In the genomic region with DNA sequence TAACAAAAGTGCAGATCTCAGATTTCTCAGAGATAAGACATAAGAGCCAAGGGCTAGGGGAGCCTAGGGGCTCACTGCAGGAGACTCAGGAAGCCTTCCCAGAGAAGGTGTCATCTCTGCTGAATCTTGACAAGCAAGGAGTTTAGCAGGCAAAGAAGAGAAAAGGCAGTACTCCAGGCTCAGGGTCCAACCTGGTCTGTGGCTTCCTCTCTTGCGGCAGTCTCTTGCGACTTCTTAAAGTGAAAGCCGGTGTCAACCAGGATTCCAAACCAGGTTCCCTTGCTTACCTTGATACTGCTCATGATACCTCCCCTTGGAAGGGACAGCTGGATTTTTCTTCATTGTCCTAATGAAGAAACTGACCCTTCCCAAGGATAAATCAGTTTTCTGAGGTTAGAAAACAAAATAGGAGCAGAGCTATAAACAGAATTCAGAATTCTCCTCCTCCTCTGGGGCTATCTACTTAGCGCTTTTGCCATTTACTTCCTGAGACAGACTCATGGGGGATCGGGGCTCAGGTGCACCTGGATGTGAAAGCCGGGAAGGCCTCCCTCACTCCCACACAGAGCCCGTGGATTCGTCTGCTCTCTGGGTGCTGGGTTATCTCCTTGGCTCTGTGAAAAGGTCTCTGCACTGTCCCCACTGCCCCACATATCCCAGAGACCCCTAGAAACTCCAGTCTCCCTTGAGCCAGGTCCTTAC, we compare ENCODE assay signal across 9 cellular contexts. TPM values are rescaled to one million over a fixed set of nuclear protein-coding genes. Genes with fewer than 3 reads are reported as not detected.
A peak's percentile ranks its signal among the peaks of the same experiment; 100 is the strongest.
DNase-seq lines count a peak whose midpoint lies in the region; ATAC-seq, FAIRE-seq and TF ChIP-seq lines count a peak whose summit lies in the region.
"Had no signal": no experiment of that assay in that cellular context is flagged by ENCODE, and none has a peak within 500 bp of the region (broad histone marks: within the 10 kb centered on the region; RNA-seq: fewer than 3 reads in every experiment).

No MANE protein-coding gene starts in this region.

- H3K4me1 Mint-ChIP-seq in activated naive CD4-positive, alpha-beta T cell treated with anti-CD3 and anti-CD28 coated beads for 36 hours (ENCODE audit: low read depth), result peaks cover 33% of the 10 kb centered on the region

- H2BK5ac ChIP-seq in mesendoderm (ENCODE audit: low read length), result peak overlapping the region; percentile 40

- TF ChIP-seq POLR2A in GM12878 (IDR thresholded peaks at IDR 0.05; ENCODE audit: low read depth, low read length), result no peak
- TF ChIP-seq POLR2A in tibial nerve (IDR thresholded peaks at IDR 0.05), result no peak

- peak overlapping the region; percentile 50 for H3K4me3 Mint-ChIP-seq in activated naive CD4-positive, alpha-beta T cell treated with anti-CD3 and anti-CD28 coated beads for 36 hours

- H3K4me1 ChIP-seq in GM12878 (ENCODE audit: control insufficient read depth, insufficient read depth, low read length), result no peaks in the 10 kb centered on the region
- peaks cover 30% of the 10 kb centered on the region for H3K4me1 ChIP-seq in mesendoderm (ENCODE audit: control insufficient read depth, low read depth, low read length)
- peaks cover 5 to 86% (median 41%) of the 10 kb centered on the region in 4 donors for H3K4me1 ChIP-seq in tibial nerve

- H3K79me2 ChIP-seq in GM12878 (ENCODE audit: control insufficient read depth, insufficient read depth, low read length), result no peaks in the 10 kb centered on the region
- peaks cover 17% of the 10 kb centered on the region for H3K79me2 ChIP-seq in mesendoderm (ENCODE audit: control insufficient read depth, insufficient read depth, low read length)

- H3K27me3 Mint-ChIP-seq in activated naive CD4-positive, alpha-beta T cell treated with anti-CD3 and anti-CD28 coated beads for 36 hours (ENCODE audit: low read depth), result no peaks in the 10 kb centered on the region

- H2BK120ac ChIP-seq in mesendoderm (ENCODE audit: low read depth, low read length), result no peak overlapping the region

- no peak overlapping the region for H4K8ac ChIP-seq in mesendoderm (ENCODE audit: low read depth, low read length)

- TF ChIP-seq CTCF in GM12878 (IDR thresholded peaks at IDR 0.05 in 2 of 3, conservative IDR thresholded peaks at IDR 0.05 in 1 of 3; ENCODE audit: control insufficient read depth in 2 of 3, extremely low read depth in 1 of 3, insufficient read depth in 1 of 3, low read depth in 3 of 3, low read length in 3 of 3) (no peak), tibial nerve (IDR thresholded peaks at IDR 0.05) (no peak)

- H3K9ac ChIP-seq in GM12878 (ENCODE audit: control insufficient read depth, insufficient read depth, low read length) (no peak overlapping the region), mesendoderm (ENCODE audit: low read length) (peak overlapping the region; percentile 16)

- H2AK5ac ChIP-seq in mesendoderm (ENCODE audit: low read length), result peak overlapping the region; percentile 93

- SMC1A ChIA-PET in GM12878 (lab: Charles Lee; ENCODE audit: uncharacterized antibody, unreplicated experiment), result no interaction called here

- peak overlapping the region; percentile 15 for H4K5ac ChIP-seq in mesendoderm (ENCODE audit: low read length)

- WGBS in GM12878 (ENCODE audit: insufficient coverage, insufficient replicate concordance, low lambda C conversion rate, missing lambda C conversion rate), result 53% methylated on average over 8 of the region's 8 CpGs
- WGBS in mesendoderm (ENCODE audit: extremely low coverage, insufficient coverage, low lambda C conversion rate), result no CpG with 5 or more reads among the region's 8 CpGs
- 79 to 81% methylated on average over 8 of the region's 8 CpGs for WGBS in tibial nerve, 2 donors

- H3K36me3 Mint-ChIP-seq in activated naive CD4-positive, alpha-beta T cell treated with anti-CD3 and anti-CD28 coated beads for 36 hours (ENCODE audit: low read depth), result no peaks in the 10 kb centered on the region

- no peak for FAIRE-seq in GM12878 (lab: Jason Lieb, UNC)

- RAD21 ChIA-PET in GM12878 (lab: Charles Lee; ENCODE audit: unreplicated experiment), result no interaction called here

- peak overlapping the region; percentile 46 for H3K18ac ChIP-seq in mesendoderm (ENCODE audit: low read length)

- TF ChIP-seq RAD21 in GM12878 (IDR thresholded peaks at IDR 0.05; ENCODE audit: insufficient read depth, low read depth, low read length), result no peak

- in situ Hi-C loops in GM12878 (cut with MboI), result no loop called here

- no peaks in the 10 kb centered on the region for H3K9me3 Mint-ChIP-seq in activated naive CD4-positive, alpha-beta T cell treated with anti-CD3 and anti-CD28 coated beads for 36 hours

- H3K36me3 ChIP-seq in GM12878 (ENCODE audit: control insufficient read depth in 2 of 2, insufficient read depth in 2 of 2, low read length in 1 of 2) (no peaks in the 10 kb centered on the region), mesendoderm (ENCODE audit: control insufficient read depth, insufficient read depth, low read length) (no peaks in the 10 kb centered on the region), tibial nerve (no peaks in the 10 kb centered on the region)

- peaks cover 0 to 2% of the 10 kb centered on the region in 2 experiments; a peak in 2 of 4 replicates for H3K27me3 ChIP-seq in GM12878 (replicated peaks in 1 of 2; ENCODE audit: control insufficient read depth in 2 of 2, insufficient read depth in 2 of 2, low read length in 1 of 2)
- no peaks in the 10 kb centered on the region for H3K27me3 ChIP-seq in mesendoderm (ENCODE audit: insufficient read depth, low read length, poor library complexity)
- H3K27me3 ChIP-seq in tibial nerve, result no peaks in the 10 kb centered on the region

- no peaks in the 10 kb centered on the region for H4K20me1 ChIP-seq in GM12878 (ENCODE audit: control insufficient read depth, insufficient read depth)

- H3K79me1 ChIP-seq in mesendoderm (ENCODE audit: low read length), result peaks cover 2% of the 10 kb centered on the region

- H3K27ac Mint-ChIP-seq in activated naive CD4-positive, alpha-beta T cell treated with anti-CD3 and anti-CD28 coated beads for 36 hours, result no peak overlapping the region

- H3K27ac ChIP-seq in GM12878 (ENCODE audit: control insufficient read depth, insufficient read depth), result no peak overlapping the region
- peak overlapping the region; percentile 68 for H3K27ac ChIP-seq in mesendoderm (ENCODE audit: low read depth, low read length)
- peak overlapping the region; percentile 61 to 95 (median 76) for H3K27ac ChIP-seq in tibial nerve

- ATAC-seq in GM12878, result peak; percentile 23; the same call in 2 of the 3 replicates
- ATAC-seq in HG03196 (IDR thresholded peaks at IDR 0.05; ENCODE audit: unreplicated experiment), result no peak
- ATAC-seq in GM19452 (IDR thresholded peaks at IDR 0.05; ENCODE audit: unreplicated experiment), result no peak

- no peak for TF ChIP-seq EP300 in GM12878 (IDR thresholded peaks at IDR 0.05; ENCODE audit: borderline replicate concordance in 1 of 2, control insufficient read depth in 1 of 2, low read depth in 2 of 2, low read length in 2 of 2)
- no peak for TF ChIP-seq EP300 in tibial nerve (IDR thresholded peaks at IDR 0.05)

- H3K4me2 ChIP-seq in GM12878 (ENCODE audit: control insufficient read depth, insufficient read depth) (no peak overlapping the region), mesendoderm (ENCODE audit: low read length) (no peak overlapping the region)

- intact Hi-C loops in activated naive CD4-positive, alpha-beta T cell treated with anti-CD3 and anti-CD28 coated beads for 36 hours (cut with micrococcal nuclease), result no loop called here
- intact Hi-C loops in GM12878 (cut with micrococcal nuclease; ENCODE audit: unreplicated experiment), result no loop called here

- peak overlapping the region; percentile 39 for H2AFZ ChIP-seq in GM12878 (ENCODE audit: control insufficient read depth, low read depth, low read length)

- DNase-seq in activated naive CD4-positive, alpha-beta T cell treated with anti-CD3 and anti-CD28 coated beads for 36 hours, result no peak
- no peak for DNase-seq in activated naive CD4-positive, alpha-beta T cell (lab: John Stamatoyannopoulos, UW)
- DNase-seq in GM12878 (ENCODE audit: low read depth, low spot score), result no peak
- DNase-seq in mesendoderm, result no peak
- DNase-seq in tibial nerve (ENCODE audit: low spot score in 2 of 2), result no peak
- no peak for DNase-seq in NCI-H82 treated with DMSO at 0.1 percent for 48 hours (lab: John Stamatoyannopoulos, UW; ENCODE audit: unreplicated experiment)
- DNase-seq: NCI-H82 had no signal

- no peak overlapping the region for H3K4ac ChIP-seq in mesendoderm (ENCODE audit: low read depth, low read length)

- no TSS peak for BruUV-seq in GM12878 (replicated peaks; lab: Mats Ljungman, UMichigan)

- CTCF ChIA-PET in activated naive CD4-positive, alpha-beta T cell treated with anti-CD3 and anti-CD28 coated beads for 36 hours (lab: Charles Lee), result interaction anchor here (0.8 to 2.5 kb wide), 3 partner anchors 31 to 54 kb away, joined by 3 to 7 read pairs (median 4); no protein-coding TSS in a partner anchor
- CTCF ChIA-PET in GM12878 (lab: Yijun Ruan, JAX), result no interaction called here

- no peak overlapping the region for H2BK15ac ChIP-seq in mesendoderm (replicated peaks; ENCODE audit: low read depth)

- no peak overlapping the region for H3K23ac ChIP-seq in mesendoderm (ENCODE audit: low read length)

- H3K56ac ChIP-seq in mesendoderm (ENCODE audit: low read length), result peak overlapping the region; percentile 53

- no peak overlapping the region for H3K4me3 ChIP-seq in GM12878
- no peak overlapping the region for H3K4me3 ChIP-seq in mesendoderm (ENCODE audit: low read length)
- no peak overlapping the region for H3K4me3 ChIP-seq in tibial nerve

- H3K9me3 ChIP-seq in GM12878 (replicated peaks; ENCODE audit: control insufficient read depth, insufficient read depth, low read length) (no peaks in the 10 kb centered on the region), tibial nerve (no peaks in the 10 kb centered on the region)

- POLR2A ChIA-PET in GM12878 (lab: Charles Lee), result interaction anchor here (0.7 kb wide), 1 partner anchor 10 kb away, joined by 3 read pairs; no protein-coding TSS in a partner anchor

RNA-seq across cellular contexts. Expression of gene SCNN1A, which starts 1.8 kb away (rescaled TPM):
- total RNA-seq in activated naive CD4-positive, alpha-beta T cell treated with anti-CD3 and anti-CD28 coated beads for 36 hours, result under 1 TPM; 0.20 to 0.67 TPM
- not detected in 2 replicates for total RNA-seq in GM12878 (2013; cell fraction: nucleolus; rRNA removed)
- total RNA-seq in GM12878 (2014; rRNA removed) (not detected in 2 replicates), GM12878 (2014; rRNA removed; fragmentation: Illumina TruSeq; extraction: Trizol) (not detected in 2 replicates), GM12878 (2021) (0.56 and 0.69 TPM in 2 replicates), tibial nerve (10 to 100 TPM; 15.9 to 46.5 (median 18.8) TPM)
- polyA plus RNA-seq in GM12878 (2011; ENCODE audit: low read depth), result not detected
- polyA plus RNA-seq in GM12878 (2011; rRNA removed) (not detected in 2 replicates), GM12878 (2014; fragmentation: Illumina TruSeq; extraction: Trizol) (not detected in 2 replicates), GM12878 (2014; fragmentation: Nextera tagmentation; extraction: Ambion mirVana) (not detected), GM12878 (2014; rRNA removed) (0.03 TPM in 1 of 2 replicates, not detected in the other), GM12878 (2016; fragmentation: Nextera tagmentation; extraction: Ambion mirVana) (under 1 TPM in 1 of 2 experiments, not detected in 1; 0.14 TPM)
- not detected in 2 replicates for polyA plus RNA-seq in GM12878 (2011; cell fraction: cytosol; rRNA removed)
- not detected in 2 replicates for polyA plus RNA-seq in GM12878 (2011; cell fraction: nucleus; rRNA removed)
- not detected in 2 replicates for polyA plus RNA-seq in GM12878 (2012)
- polyA minus RNA-seq in GM12878 (2011; rRNA and poly(A)+ RNA removed), result not detected in 2 replicates
- not detected in 2 replicates for polyA minus RNA-seq in GM12878 (2011; cell fraction: cytosol; rRNA and poly(A)+ RNA removed)
- polyA minus RNA-seq in GM12878 (2011; cell fraction: nucleus; rRNA and poly(A)+ RNA removed), result not detected in 2 replicates
- 71.7 TPM for polyA plus RNA-seq in mesendoderm (2013, experiment 1 of 2)
- 73.4 TPM for polyA plus RNA-seq in mesendoderm (2013, experiment 2 of 2)

RNA-seq across cellular contexts. Expression of gene LTBR, which starts 6.8 kb away (rescaled TPM):
- total RNA-seq in activated naive CD4-positive, alpha-beta T cell treated with anti-CD3 and anti-CD28 coated beads for 36 hours, result 1 to 10 TPM; 2.1 to 3.1 TPM
- total RNA-seq in GM12878 (2013; cell fraction: nucleolus; rRNA removed), result not detected in 2 replicates
- total RNA-seq in GM12878 (2014; rRNA removed) (not detected in 2 replicates), GM12878 (2014; rRNA removed; fragmentation: Illumina TruSeq; extraction: Trizol) (not detected in 2 replicates), GM12878 (2021) (0.44 and 0.45 TPM in 2 replicates), tibial nerve (100 to 1,000 TPM; 119 to 234 (median 151) TPM)
- polyA plus RNA-seq in GM12878 (2011; ENCODE audit: low read depth), result not detected
- polyA plus RNA-seq in GM12878 (2011; rRNA removed) (not detected in 2 replicates), GM12878 (2014; fragmentation: Illumina TruSeq; extraction: Trizol) (not detected in 2 replicates), GM12878 (2014; fragmentation: Nextera tagmentation; extraction: Ambion mirVana) (not detected), GM12878 (2014; rRNA removed) (not detected in 2 replicates), GM12878 (2016; fragmentation: Nextera tagmentation; extraction: Ambion mirVana) (under 1 TPM in 1 of 2 experiments, not detected in 1; 0.24 TPM)
- not detected in 2 replicates for polyA plus RNA-seq in GM12878 (2011; cell fraction: cytosol; rRNA removed)
- polyA plus RNA-seq in GM12878 (2011; cell fraction: nucleus; rRNA removed), result 0.07 TPM in 1 of 2 replicates, not detected in the other
- 0.23 and 0.31 TPM in 2 replicates for polyA plus RNA-seq in GM12878 (2012)
- polyA minus RNA-seq in GM12878 (2011; rRNA and poly(A)+ RNA removed), result not detected in 2 replicates
- polyA minus RNA-seq in GM12878 (2011; cell fraction: cytosol; rRNA and poly(A)+ RNA removed), result 0.94 and 4.8 TPM in 2 replicates
- 0.48 and 2.2 TPM in 2 replicates for polyA minus RNA-seq in GM12878 (2011; cell fraction: nucleus; rRNA and poly(A)+ RNA removed)
- polyA plus RNA-seq in mesendoderm (2013, experiment 1 of 2), result 16.5 TPM
- polyA plus RNA-seq in mesendoderm (2013, experiment 2 of 2), result 15.5 TPM

RNA-seq across cellular contexts. Expression of gene TNFRSF1A, which starts 35.2 kb away (rescaled TPM):
- 10 to 100 TPM; 38.1 to 41.3 TPM for total RNA-seq in activated naive CD4-positive, alpha-beta T cell treated with anti-CD3 and anti-CD28 coated beads for 36 hours
- total RNA-seq in GM12878 (2013; cell fraction: nucleolus; rRNA removed), result 25.3 and 26.1 TPM in 2 replicates
- 11.7 and 14.1 TPM in 2 replicates for total RNA-seq in GM12878 (2014; rRNA removed)
- total RNA-seq in GM12878 (2014; rRNA removed; fragmentation: Illumina TruSeq; extraction: Trizol), result 7.3 and 9.8 TPM in 2 replicates
- 16.2 and 16.5 TPM in 2 replicates for total RNA-seq in GM12878 (2021)
- polyA plus RNA-seq in GM12878 (2011; ENCODE audit: low read depth), result 4.1 TPM
- 16.5 and 18.9 TPM in 2 replicates for polyA plus RNA-seq in GM12878 (2011; rRNA removed)
- polyA plus RNA-seq in GM12878 (2011; cell fraction: cytosol; rRNA removed), result 16.0 and 25.6 TPM in 2 replicates
- polyA plus RNA-seq in GM12878 (2011; cell fraction: nucleus; rRNA removed), result 30.0 and 37.3 TPM in 2 replicates
- polyA plus RNA-seq in GM12878 (2012), result 7.0 and 13.2 TPM in 2 replicates
- 6.4 and 14.8 TPM in 2 replicates for polyA plus RNA-seq in GM12878 (2014; fragmentation: Illumina TruSeq; extraction: Trizol)
- polyA plus RNA-seq in GM12878 (2014; fragmentation: Nextera tagmentation; extraction: Ambion mirVana), result under 1 TPM; 0.24 to 0.77 TPM
- polyA plus RNA-seq in GM12878 (2014; rRNA removed), result 12.7 and 13.1 TPM in 2 replicates
- 10 to 100 TPM; 10.6 to 13.0 TPM for polyA plus RNA-seq in GM12878 (2016; fragmentation: Nextera tagmentation; extraction: Ambion mirVana)
- 22.5 and 36.4 TPM in 2 replicates for polyA minus RNA-seq in GM12878 (2011; rRNA and poly(A)+ RNA removed)
- polyA minus RNA-seq in GM12878 (2011; cell fraction: cytosol; rRNA and poly(A)+ RNA removed), result 13.6 and 15.8 TPM in 2 replicates
- polyA minus RNA-seq in GM12878 (2011; cell fraction: nucleus; rRNA and poly(A)+ RNA removed), result 24.8 and 42.8 TPM in 2 replicates
- 87.0 TPM for polyA plus RNA-seq in mesendoderm (2013, experiment 1 of 2)
- polyA plus RNA-seq in mesendoderm (2013, experiment 2 of 2), result 84.9 TPM
- 100 to 1,000 TPM; 196 to 437 (median 306) TPM for total RNA-seq in tibial nerve

Comparison
In these comparisons a context has a peak if more than half of its experiments do, and no peak if none do; other contexts are left out.
1. RNA of gene SCNN1A, which starts 1.8 kb away (total RNA-seq): 15.9 to 46.5 TPM in tibial nerve; 0.20 to 0.67 TPM in activated naive CD4-positive, alpha-beta T cell treated with anti-CD3 and anti-CD28 coated beads for 36 hours and 0.56 to 0.69 TPM in GM12878; every median in the first group is over 4 times any median in the second.
2. RNA of gene LTBR, which starts 6.8 kb away (total RNA-seq): 119 to 234 TPM in tibial nerve; 2.1 to 3.1 TPM in activated naive CD4-positive, alpha-beta T cell treated with anti-CD3 and anti-CD28 coated beads for 36 hours and 0.44 to 0.45 TPM in GM12878; every median in the first group is over 10 times any median in the second.
3. RNA of gene TNFRSF1A, which starts 35.2 kb away (total RNA-seq): 196 to 437 TPM in tibial nerve; 38.1 to 41.3 TPM in activated naive CD4-positive, alpha-beta T cell treated with anti-CD3 and anti-CD28 coated beads for 36 hours and 7.3 to 26.1 TPM in GM12878; every median in the first group is over 4 times any median in the second.